In genomic region chr5:53777864-53778618, GRCh38 we compare ENCODE assay signal across 12 cellular contexts.
DNase-seq lines count a peak whose midpoint lies in the region; ATAC-seq and TF ChIP-seq lines count a peak whose summit lies in the region.
"Had no signal": no experiment of that assay in that cellular context is flagged by ENCODE, and none has a peak within 500 bp of the region (broad histone marks: within the 10 kb centered on the region; RNA-seq: fewer than 3 reads in every experiment).

No MANE protein-coding gene starts in this region.

- H4K20me1 ChIP-seq in Loucy (ENCODE audit: insufficient read depth, low read length, poor library complexity, severe bottlenecking), result no peaks in the 10 kb centered on the region

- peak; percentile 75 for ATAC-seq in HG02763 (IDR thresholded peaks at IDR 0.05; ENCODE audit: unreplicated experiment)
- ATAC-seq in HG02870 (IDR thresholded peaks at IDR 0.05; ENCODE audit: unreplicated experiment), result no peak
- no peak for ATAC-seq in GM19397 (IDR thresholded peaks at IDR 0.05; ENCODE audit: unreplicated experiment)
- ATAC-seq: HCT116 had no signal

- DNase-seq in activated naive CD4-positive, alpha-beta T cell treated with anti-CD3 and anti-CD28 coated beads for 36 hours, result peak; percentile 12
- DNase-seq in activated naive CD4-positive, alpha-beta T cell treated with anti-CD3 and anti-CD28 coated beads, Interleukin-2, amount 10 ng/mL, durations not matched to agents 7 days and 5 days, result no peak
- DNase-seq in ureter (ENCODE audit: low spot score), result peak; percentile 55
- DNase-seq in midbrain (lab: John Stamatoyannopoulos, UW), result no peak
- DNase-seq: NCI-H774, SW 1271 had no signal

- peaks cover 13% of the 10 kb centered on the region for H3K4me1 Mint-ChIP-seq in activated naive CD4-positive, alpha-beta T cell treated with anti-CD3 and anti-CD28 coated beads for 36 hours (ENCODE audit: low read depth)
- peaks cover 22% of the 10 kb centered on the region for H3K4me1 Mint-ChIP-seq in activated naive CD4-positive, alpha-beta T cell treated with anti-CD3 and anti-CD28 coated beads, Interleukin-2, amount 10 ng/mL, durations not matched to agents 7 days and 5 days

- peak overlapping the region; percentile 31 for H3K9ac ChIP-seq in Loucy (ENCODE audit: low read depth, low read length, poor library complexity, severe bottlenecking)

- no peak overlapping the region for H3K4me3 ChIP-seq in Loucy (ENCODE audit: low read length, poor library complexity, severe bottlenecking)
- H3K4me3 ChIP-seq: vagina had no signal

- TF ChIP-seq CTCF in Loucy (conservative IDR thresholded peaks at IDR 0.05; ENCODE audit: low read length), result no peak

- no peaks in the 10 kb centered on the region for H3K27me3 ChIP-seq in Loucy (ENCODE audit: insufficient read depth, low read length, poor library complexity, severe bottlenecking)
- H3K27me3 ChIP-seq: vagina had no signal

- H3K9me2 ChIP-seq in Loucy (replicated peaks; ENCODE audit: low read depth, low read length), result no peaks in the 10 kb centered on the region

- H3K36me3 Mint-ChIP-seq in activated naive CD4-positive, alpha-beta T cell treated with anti-CD3 and anti-CD28 coated beads for 36 hours (ENCODE audit: low read depth), result no peaks in the 10 kb centered on the region
- no peaks in the 10 kb centered on the region for H3K36me3 Mint-ChIP-seq in activated naive CD4-positive, alpha-beta T cell treated with anti-CD3 and anti-CD28 coated beads, Interleukin-2, amount 10 ng/mL, durations not matched to agents 7 days and 5 days

- no peaks in the 10 kb centered on the region for H3F3A ChIP-seq in Loucy (ENCODE audit: low read depth)

- no peaks in the 10 kb centered on the region for H3K36me3 ChIP-seq in Loucy (ENCODE audit: insufficient read depth, low read length)
- H3K36me3 ChIP-seq: vagina had no signal

- peak overlapping the region; percentile 35 for H2AFZ ChIP-seq in Loucy (ENCODE audit: low read length)

- H3K4me3 Mint-ChIP-seq in activated naive CD4-positive, alpha-beta T cell treated with anti-CD3 and anti-CD28 coated beads for 36 hours, result no peak overlapping the region
- no peak overlapping the region for H3K4me3 Mint-ChIP-seq in activated naive CD4-positive, alpha-beta T cell treated with anti-CD3 and anti-CD28 coated beads, Interleukin-2, amount 10 ng/mL, durations not matched to agents 7 days and 5 days

- no peak overlapping the region for H3K27ac Mint-ChIP-seq in activated naive CD4-positive, alpha-beta T cell treated with anti-CD3 and anti-CD28 coated beads for 36 hours
- no peak overlapping the region for H3K27ac Mint-ChIP-seq in activated naive CD4-positive, alpha-beta T cell treated with anti-CD3 and anti-CD28 coated beads, Interleukin-2, amount 10 ng/mL, durations not matched to agents 7 days and 5 days

- no peaks in the 10 kb centered on the region for H3K9me3 ChIP-seq in Loucy (ENCODE audit: insufficient read depth, low read depth, low read length)
- H3K9me3 ChIP-seq: vagina had no signal

- no peaks in the 10 kb centered on the region for H3K79me2 ChIP-seq in Loucy (ENCODE audit: insufficient read depth, low read length)

- intact Hi-C loops in activated naive CD4-positive, alpha-beta T cell treated with anti-CD3 and anti-CD28 coated beads for 36 hours (cut with micrococcal nuclease), result loop anchor here (5.0 kb wide), 1 partner anchor 301 kb away; no protein-coding TSS in a partner anchor

- peaks cover 29% of the 10 kb centered on the region for H3K4me1 ChIP-seq in Loucy (ENCODE audit: insufficient read depth, low read length, poor library complexity, severe bottlenecking)

- no peaks in the 10 kb centered on the region for H3K9me3 Mint-ChIP-seq in activated naive CD4-positive, alpha-beta T cell treated with anti-CD3 and anti-CD28 coated beads for 36 hours
- no peaks in the 10 kb centered on the region for H3K9me3 Mint-ChIP-seq in activated naive CD4-positive, alpha-beta T cell treated with anti-CD3 and anti-CD28 coated beads, Interleukin-2, amount 10 ng/mL, durations not matched to agents 7 days and 5 days

- peaks cover 2% of the 10 kb centered on the region for H3K27me3 Mint-ChIP-seq in activated naive CD4-positive, alpha-beta T cell treated with anti-CD3 and anti-CD28 coated beads for 36 hours (ENCODE audit: low read depth)
- no peaks in the 10 kb centered on the region for H3K27me3 Mint-ChIP-seq in activated naive CD4-positive, alpha-beta T cell treated with anti-CD3 and anti-CD28 coated beads, Interleukin-2, amount 10 ng/mL, durations not matched to agents 7 days and 5 days

- CTCF ChIA-PET in activated naive CD4-positive, alpha-beta T cell treated with anti-CD3 and anti-CD28 coated beads for 36 hours (lab: Charles Lee), result interaction anchor here (0.8 to 0.9 kb wide), 2 partner anchors 284 to 330 kb away, joined by 3 to 4 read pairs; no protein-coding TSS in a partner anchor
- CTCF ChIA-PET in activated naive CD4-positive, alpha-beta T cell treated with anti-CD3 and anti-CD28 coated beads, Interleukin-2, amount 10 ng/mL, durations not matched to agents 7 days and 5 days (lab: Charles Lee), result no interaction called here

- H3K4me2 ChIP-seq in Loucy (ENCODE audit: low read depth, low read length, poor library complexity, severe bottlenecking), result peak overlapping the region; percentile 10

Comparison
In these comparisons a context has a peak if more than half of its experiments do, and no peak if none do; other contexts are left out.
1. DNase-seq: peak in activated naive CD4-positive, alpha-beta T cell treated with anti-CD3 and anti-CD28 coated beads for 36 hours (single experiment) and ureter (single experiment); none in activated naive CD4-positive, alpha-beta T cell treated with anti-CD3 and anti-CD28 coated beads, Interleukin-2, amount 10 ng/mL, durations not matched to agents 7 days and 5 days (single experiment) and midbrain (single experiment).